In the genomic region with DNA sequence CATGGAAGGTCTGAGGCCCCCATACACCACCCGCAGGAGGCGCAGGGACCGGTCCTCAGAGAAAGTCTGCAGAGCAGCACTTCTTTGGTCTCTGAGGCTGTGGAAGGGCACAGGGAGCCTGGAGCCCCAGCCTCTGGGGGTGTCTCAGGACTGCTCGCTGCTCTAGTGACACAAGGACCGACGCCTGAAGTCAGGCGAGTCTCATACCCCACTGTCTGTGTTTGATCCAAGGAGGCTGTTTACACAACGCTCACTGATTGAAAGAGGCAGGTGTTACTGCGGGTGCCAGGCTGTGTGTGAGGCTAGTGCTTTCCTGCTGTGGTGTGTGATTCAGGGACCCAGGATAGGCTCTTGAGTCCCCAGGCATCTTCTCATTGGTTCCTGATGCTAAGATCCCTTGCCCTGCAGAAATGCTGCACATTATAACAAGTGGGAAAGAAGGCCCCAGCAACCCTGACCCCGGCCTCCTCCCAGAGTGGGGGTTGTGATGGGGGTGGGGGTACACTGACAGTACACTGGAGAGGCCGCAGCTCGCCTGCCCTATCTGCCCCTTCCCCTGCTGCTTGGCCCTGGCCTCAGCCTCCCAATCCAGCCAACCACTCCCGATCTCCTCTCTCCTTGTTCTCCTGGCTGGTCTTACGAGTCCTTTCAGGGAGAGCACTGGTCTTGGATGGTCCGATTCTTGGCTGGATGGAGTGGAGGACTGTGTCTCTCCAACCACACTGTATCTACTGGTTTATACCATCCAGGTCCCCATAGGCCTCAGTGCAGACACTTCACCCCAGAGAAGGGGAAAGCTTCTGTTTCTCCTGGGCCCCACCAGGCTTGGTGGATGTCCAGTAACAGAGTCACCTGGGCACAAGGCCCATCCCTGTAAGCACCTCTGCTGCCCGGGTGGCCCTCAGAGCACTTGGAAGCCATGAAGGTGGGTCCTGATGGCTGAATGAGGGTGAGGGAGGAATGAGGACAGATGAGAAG, we compare ENCODE assay signal across 12 cellular contexts. TPM values are rescaled to one million over a fixed set of nuclear protein-coding genes. Genes with fewer than 3 reads are reported as not detected.
A peak's percentile ranks its signal among the peaks of the same experiment; 100 is the strongest.
DNase-seq lines count a peak whose midpoint lies in the region; ATAC-seq and TF ChIP-seq lines count a peak whose summit lies in the region.
"Had no signal": no experiment of that assay in that cellular context is flagged by ENCODE, and none has a peak within 500 bp of the region (broad histone marks: within the 10 kb centered on the region; RNA-seq: fewer than 3 reads in every experiment).

No MANE protein-coding gene starts in this region.

- H3K56ac ChIP-seq in IMR-90 (ENCODE audit: extremely low read depth, insufficient read depth, low read length), result no peak overlapping the region

- H3K9me3 Mint-ChIP-seq in central memory CD8-positive, alpha-beta T cell, result no peaks in the 10 kb centered on the region

- peak overlapping the region; percentile 70 for H2AFZ ChIP-seq in IMR-90 (replicated peaks; ENCODE audit: low read length, poor library complexity)

- no peak overlapping the region for H2BK120ac ChIP-seq in IMR-90 (ENCODE audit: low read depth, low read length)

- H3K4me1 ChIP-seq in IMR-90 (ENCODE audit: control insufficient read depth, insufficient read depth, low read length) (no peaks in the 10 kb centered on the region), psoas muscle (peaks cover 18% of the 10 kb centered on the region), heart left ventricle (peaks cover 0 to 14% (median under 1%) of the 10 kb centered on the region in 12 donors)
- H3K4me1 ChIP-seq: A549 had no signal

- no peak overlapping the region for H2BK15ac ChIP-seq in IMR-90 (ENCODE audit: low read depth, low read length)

- 67% methylated on average over 1 of the region's 16 CpGs; no CpG with 5 or more reads in 1 of the 2 experiments for WGBS in IMR-90 (ENCODE audit: extremely low coverage in 2 of 2, insufficient read length in 1 of 2), 2 experiments
- 37 to 57% (median 37%) methylated on average over 16 of the region's 16 CpGs for WGBS in psoas muscle, 3 donors
- 84 to 92% (median 88%) methylated on average over 15 to 16 of the region's 16 CpGs for WGBS in heart left ventricle, 4 donors

- intact Hi-C loops in IMR-90 (cut with micrococcal nuclease), result no loop called here
- intact Hi-C loops in psoas muscle (cut with DNase I), result loop anchor here in 1 of 2 donors (5.0 kb wide), 1 partner anchor 75 kb away; no protein-coding TSS in a partner anchor
- intact Hi-C loops in heart left ventricle (cut with DNase I), result no loop called here

- H3K4ac ChIP-seq in IMR-90 (ENCODE audit: low read depth, low read length), result no peak overlapping the region

- dilution Hi-C loops in IMR-90 (cut with HindIII; ENCODE audit: low sequenced_read_pairs, unreplicated experiment), result no loop called here

- no peak overlapping the region for H3K4me3 ChIP-seq in IMR-90 (ENCODE audit: insufficient read depth, low read depth, low read length)
- peak overlapping the region; percentile 30 for H3K4me3 ChIP-seq in psoas muscle
- no peak overlapping the region for H3K4me3 ChIP-seq in heart left ventricle
- H3K4me3 ChIP-seq: A549, tibial nerve had no signal

- POLR2A ChIA-PET in IMR-90 (lab: Charles Lee; ENCODE audit: unreplicated experiment), result no interaction called here

- H3K36me3 ChIP-seq in IMR-90 (ENCODE audit: control insufficient read depth, insufficient read depth, low read length) (no peaks in the 10 kb centered on the region), psoas muscle (ENCODE audit: insufficient read depth in 1 of 2, low read depth in 1 of 2) (no peaks in the 10 kb centered on the region), heart left ventricle (no peaks in the 10 kb centered on the region)
- H3K36me3 ChIP-seq: tibial nerve had no signal

- ATAC-seq in IMR-90 (ENCODE audit: low read depth), result no peak
- ATAC-seq in central memory CD8-positive, alpha-beta T cell (replicated peaks; ENCODE audit: extremely low read depth, poor library complexity, severe bottlenecking), result no peak
- peak; percentile 95 to 99 (median 98) for ATAC-seq in psoas muscle
- no peak for ATAC-seq in HG03025 (IDR thresholded peaks at IDR 0.05; ENCODE audit: low FRiP score, unreplicated experiment)
- no peak for ATAC-seq in heart left ventricle

- no peaks in the 10 kb centered on the region for H3K9me1 ChIP-seq in IMR-90 (ENCODE audit: insufficient read depth, low read length)

- no peak overlapping the region for H4K91ac ChIP-seq in IMR-90 (ENCODE audit: insufficient read depth, low read depth, low read length)

- no peak overlapping the region for H3K23ac ChIP-seq in IMR-90 (ENCODE audit: low read depth, low read length)

- H3K27ac Mint-ChIP-seq in central memory CD8-positive, alpha-beta T cell (ENCODE audit: low read depth), result no peak overlapping the region
- H3K27ac Mint-ChIP-seq: activated naive CD4-positive, alpha-beta T cell treated with anti-CD3 and anti-CD28 coated beads, Interleukin-2, amount 10 ng/mL, durations not matched to agents 7 days and 5 days had no signal

- H2AK9ac ChIP-seq in IMR-90 (replicated peaks; ENCODE audit: low read depth, low read length, poor library complexity), result peak overlapping the region; percentile 70

- TF ChIP-seq CTCF in IMR-90 (conservative IDR thresholded peaks at IDR 0.05; ENCODE audit: low read depth, low read length) (no peak), psoas muscle (IDR thresholded peaks at IDR 0.05) (no peak), heart left ventricle (IDR thresholded peaks at IDR 0.05) (no peak)

- H3K4me3 Mint-ChIP-seq in central memory CD8-positive, alpha-beta T cell, result no peak overlapping the region
- H3K4me3 Mint-ChIP-seq: activated naive CD4-positive, alpha-beta T cell treated with anti-CD3 and anti-CD28 coated beads, Interleukin-2, amount 10 ng/mL, durations not matched to agents 7 days and 5 days had no signal

- no peak overlapping the region for H4K8ac ChIP-seq in IMR-90 (ENCODE audit: low read depth in 2 of 2, low read length in 2 of 2)

- no peaks in the 10 kb centered on the region for H4K20me1 ChIP-seq in IMR-90 (ENCODE audit: insufficient read depth, low read length)

- H3K14ac ChIP-seq in IMR-90 (replicated peaks; ENCODE audit: low read depth, low read length), result no peak overlapping the region

- CTCF ChIA-PET in IMR-90 (lab: Yijun Ruan, JAX), result no interaction called here

- no peak for TF ChIP-seq POLR2A in IMR-90 (IDR thresholded peaks at IDR 0.05; ENCODE audit: low read depth, low read length)
- TF ChIP-seq POLR2A in heart left ventricle (IDR thresholded peaks at IDR 0.05), result no peak

- no peak overlapping the region for H3K9ac ChIP-seq in IMR-90 (ENCODE audit: low read depth, low read length)

- H3K18ac ChIP-seq in IMR-90 (ENCODE audit: low read depth, low read length), result no peak overlapping the region

- H3K27ac ChIP-seq in IMR-90 (ENCODE audit: insufficient read depth, low read length) (no peak overlapping the region), psoas muscle (peak overlapping the region; percentile 90), heart left ventricle (no peak overlapping the region)
- H3K27ac ChIP-seq: A549, tibial nerve had no signal

- peaks cover 12% of the 10 kb centered on the region for H3K9me3 ChIP-seq in IMR-90 (ENCODE audit: control insufficient read depth, insufficient read depth, low read length)
- H3K9me3 ChIP-seq in psoas muscle, result no peaks in the 10 kb centered on the region
- no peaks in the 10 kb centered on the region for H3K9me3 ChIP-seq in heart left ventricle
- H3K9me3 ChIP-seq: A549 had no signal

- H2BK20ac ChIP-seq in IMR-90 (ENCODE audit: low read depth, low read length), result no peak overlapping the region

- H3K4me1 Mint-ChIP-seq in central memory CD8-positive, alpha-beta T cell, result peaks cover 25% of the 10 kb centered on the region

- no peak overlapping the region for H2BK5ac ChIP-seq in IMR-90 (ENCODE audit: low read depth, low read length, poor library complexity, severe bottlenecking)

- no peak overlapping the region for H2AK5ac ChIP-seq in IMR-90 (ENCODE audit: low read depth, low read length)

- no peak overlapping the region for H4K5ac ChIP-seq in IMR-90 (ENCODE audit: low read depth, low read length)

- TF ChIP-seq RAD21 in IMR-90 (IDR thresholded peaks at IDR 0.05; ENCODE audit: low read length), result no peak

- peak; percentile 17 for DNase-seq in NCI-H2196 (lab: John Stamatoyannopoulos, UW; ENCODE audit: unreplicated experiment)
- DNase-seq in NCI-H2196 treated with DMSO at 0.1 percent for 48 hours (lab: John Stamatoyannopoulos, UW; ENCODE audit: unreplicated experiment), result no peak
- no peak for DNase-seq in IMR-90
- peak; percentile 7 to 8 for DNase-seq in central memory CD8-positive, alpha-beta T cell (ENCODE audit: low spot score in 2 of 2)
- DNase-seq in psoas muscle, result peak; percentile 54 to 88
- no peak for DNase-seq in NCI-H446 (lab: John Stamatoyannopoulos, UW)
- no peak for DNase-seq in heart left ventricle
- DNase-seq: activated naive CD4-positive, alpha-beta T cell treated with anti-CD3 and anti-CD28 coated beads, Interleukin-2, amount 10 ng/mL, durations not matched to agents 7 days and 5 days; Kasumi-1 had no signal

- H3K4me2 ChIP-seq in IMR-90 (ENCODE audit: low read depth, low read length), result no peak overlapping the region
- H3K4me2 ChIP-seq: A549 had no signal

- no peaks in the 10 kb centered on the region for H3K79me1 ChIP-seq in IMR-90 (ENCODE audit: low read depth in 1 of 2, low read length in 2 of 2)

- H3K27me3 ChIP-seq in IMR-90 (ENCODE audit: control insufficient read depth, insufficient read depth, low read length), result peaks cover 55% of the 10 kb centered on the region
- H3K27me3 ChIP-seq in psoas muscle (ENCODE audit: insufficient read depth in 3 of 3, low read length in 2 of 3), result no peaks in the 10 kb centered on the region
- H3K27me3 ChIP-seq in heart left ventricle, result no peaks in the 10 kb centered on the region

- no TSS peak for BruUV-seq in IMR-90 (replicated peaks; lab: Mats Ljungman, UMichigan)

- in situ Hi-C loops in IMR-90 (cut with MboI; ENCODE audit: low sequenced_read_pairs), result no loop called here

- H3K27me3 Mint-ChIP-seq in central memory CD8-positive, alpha-beta T cell, result peaks cover 29% of the 10 kb centered on the region

- peaks cover 3% of the 10 kb centered on the region for H3K36me3 Mint-ChIP-seq in central memory CD8-positive, alpha-beta T cell (ENCODE audit: insufficient read depth)

TF ChIP-seq in IMR-90, 13 proteins besides CTCF, POLR2A, EP300 and RAD21 (continues in another document):
- no peak for TF ChIP-seq CEBPB (IDR thresholded peaks at IDR 0.05; ENCODE audit: low read depth, low read length)
- TF ChIP-seq BHLHE40 (IDR thresholded peaks at IDR 0.05; ENCODE audit: low read depth, low read length), result no peak
- no peak for TF ChIP-seq MAZ (IDR thresholded peaks at IDR 0.05; ENCODE audit: borderline replicate concordance, low read depth, low read length)
- TF ChIP-seq MAFK (IDR thresholded peaks at IDR 0.05; ENCODE audit: low read depth, low read length), result no peak

RNA-seq across cellular contexts. Expression of a gene that starts 6.6 kb away (rescaled TPM):
- total RNA-seq in IMR-90 (2012; rRNA removed) (0.18 and 0.28 TPM in 2 replicates), psoas muscle (1 to 10 TPM in 1 of 4 donors, under 1 TPM in 3; 0.91 to 1.8 (median 0.94) TPM), heart left ventricle (1 to 10 TPM in 5 of 9 donors, under 1 TPM in 4; 0.10 to 9.0 (median 1.2) TPM)
- polyA plus RNA-seq in IMR-90 (2012; rRNA removed) (0.22 and 0.65 TPM in 2 replicates), psoas muscle (1 to 10 TPM in 1 of 3 donors, under 1 TPM in 2; 0.74 to 1.1 (median 0.90) TPM), heart left ventricle (1 to 10 TPM in 1 of 2 donors, under 1 TPM in 1; 0.69 to 1.8 TPM)
- 0.41 and 0.58 TPM in 2 replicates for polyA plus RNA-seq in IMR-90 (2012; cell fraction: cytosol; rRNA removed)
- polyA plus RNA-seq in IMR-90 (2012; cell fraction: nucleus; rRNA removed; ENCODE audit: low replicate concordance), result 1.8 and 3.6 TPM in 2 replicates
- polyA plus RNA-seq: A549 had no signal

Comparison
In these comparisons a context has a peak if more than half of its experiments do, and no peak if none do; other contexts are left out.
1. DNase-seq: peak in NCI-H2196 (single experiment), central memory CD8-positive, alpha-beta T cell (2 of 2) and psoas muscle (2 of 2); none in NCI-H2196 treated with DMSO at 0.1 percent for 48 hours (single experiment), IMR-90 (single experiment), NCI-H446 (0 of 2) and heart left ventricle (0 of 5).
2. ATAC-seq: peak in psoas muscle (4 of 4); none in IMR-90 (single experiment), central memory CD8-positive, alpha-beta T cell (single experiment), HG03025 (single experiment) and heart left ventricle (0 of 4).